ENCODE assay signal across 1 cellular context in genomic region chr14:69191340-69192111, GRCh38.
TF ChIP-seq lines count a peak whose summit lies in the region.

EXD2 (plus strand) TSS chr14:69191498; CDS start chr14:69209471, 17,973 bp downstream.

TF ChIP-seq in GM12878, 131 proteins besides CTCF, POLR2A, EP300 and RAD21 (continued from another document and continues in another):
- no peak for TF ChIP-seq PRDM15 (CRISPR knock-in tag; IDR thresholded peaks at IDR 0.05)
- TF ChIP-seq BMI1 (IDR thresholded peaks at IDR 0.05; ENCODE audit: borderline replicate concordance), result no peak
- TF ChIP-seq NRF1 (conservative IDR thresholded peaks at IDR 0.05; ENCODE audit: low read depth, low read length), result no peak
- TF ChIP-seq HCFC1 (IDR thresholded peaks at IDR 0.05; ENCODE audit: low read length), result peak; percentile 83
- TF ChIP-seq SRF (IDR thresholded peaks at IDR 0.05; ENCODE audit: low read depth in 2 of 2, low read length in 2 of 2), result peak in 1 of 2 experiments; percentile 71; a peak in 2 of 4 replicates
- TF ChIP-seq CBX5 (IDR thresholded peaks at IDR 0.05; ENCODE audit: low read depth), result no peak
- TF ChIP-seq DPF2 (IDR thresholded peaks at IDR 0.05), result no peak
- TF ChIP-seq ATF3 (IDR thresholded peaks at IDR 0.05; ENCODE audit: borderline replicate concordance, extremely low read depth, low read depth, low read length), result no peak
- no peak for TF ChIP-seq BRCA1 (IDR thresholded peaks at IDR 0.05; ENCODE audit: low read depth, low read length)
- peak; percentile 14; the same call in 1 of the 2 replicates for TF ChIP-seq PAX5 (IDR thresholded peaks at IDR 0.05; ENCODE audit: borderline replicate concordance, low read depth, low read length)
- peak; percentile 93 for TF ChIP-seq TCF12 (IDR thresholded peaks at IDR 0.05; ENCODE audit: low read depth, low read length)
- TF ChIP-seq NFYA (IDR thresholded peaks at IDR 0.05; ENCODE audit: borderline replicate concordance, low read depth, low read length), result no peak
- TF ChIP-seq POLR2AphosphoS2 (IDR thresholded peaks at IDR 0.05; ENCODE audit: low read depth, low read length), result no peak
- peak; percentile 71 for TF ChIP-seq IRF4 (IDR thresholded peaks at IDR 0.05; ENCODE audit: low read depth, low read length)
- no peak for TF ChIP-seq ZNF207 (IDR thresholded peaks at IDR 0.05; ENCODE audit: borderline replicate concordance)
- no peak for TF ChIP-seq ZZZ3 (IDR thresholded peaks at IDR 0.05; ENCODE audit: control insufficient read depth, insufficient read length, low read depth)
- TF ChIP-seq ZNF274 (IDR thresholded peaks at IDR 0.05; ENCODE audit: insufficient read depth, insufficient read length), result no peak
- TF ChIP-seq HDAC2 (IDR thresholded peaks at IDR 0.05), result no peak
- no peak for TF ChIP-seq RB1 (IDR thresholded peaks at IDR 0.05; ENCODE audit: borderline replicate concordance)
- no peak for TF ChIP-seq CHD4 (IDR thresholded peaks at IDR 0.05)
- no peak for TF ChIP-seq HSF1 (IDR thresholded peaks at IDR 0.05; ENCODE audit: low read depth, low read length)
- no peak for TF ChIP-seq USF1 (IDR thresholded peaks at IDR 0.05; ENCODE audit: borderline replicate concordance, extremely low read length, insufficient read depth, low read depth, low read length)
- peak; percentile 31 for TF ChIP-seq MEF2B (IDR thresholded peaks at IDR 0.05; ENCODE audit: partially characterized antibody, poor library complexity, severe bottlenecking)
- no peak for TF ChIP-seq CHD1 (IDR thresholded peaks at IDR 0.05; ENCODE audit: low read depth, low read length)
- no peak for TF ChIP-seq ZBTB4 (CRISPR knock-in tag; IDR thresholded peaks at IDR 0.05)
- no peak for TF ChIP-seq ZNF687 (IDR thresholded peaks at IDR 0.05)
- TF ChIP-seq IKZF2 (IDR thresholded peaks at IDR 0.05), result peak in 1 of 2 experiments; percentile 59; a peak in 3 of 4 replicates
- no peak for TF ChIP-seq MEF2A (IDR thresholded peaks at IDR 0.05; ENCODE audit: insufficient read depth, low read depth, low read length)
- TF ChIP-seq MYB (IDR thresholded peaks at IDR 0.05; ENCODE audit: borderline replicate concordance, low read depth, low read length), result no peak
- TF ChIP-seq POLR2AphosphoS5 (IDR thresholded peaks at IDR 0.05; ENCODE audit: low read length), result peak; percentile 60; the same call in 1 of the 2 replicates
- TF ChIP-seq FOXK2 (IDR thresholded peaks at IDR 0.05), result no peak
- TF ChIP-seq RCOR1 (conservative IDR thresholded peaks at IDR 0.05; ENCODE audit: low read depth, low read length), result 0 out of 2 replicates have a peak, but pooled peaks have one; percentile 86
- TF ChIP-seq CUX1 (IDR thresholded peaks at IDR 0.05; ENCODE audit: insufficient replicate concordance, low read depth, low read length), result no peak
- no peak for TF ChIP-seq IRF5 (IDR thresholded peaks at IDR 0.05; ENCODE audit: borderline replicate concordance)
- TF ChIP-seq SMAD5 (IDR thresholded peaks at IDR 0.05; ENCODE audit: low read depth), result no peak
